Comparison of ENCODE assay signal across 8 cellular contexts in the genomic region with DNA sequence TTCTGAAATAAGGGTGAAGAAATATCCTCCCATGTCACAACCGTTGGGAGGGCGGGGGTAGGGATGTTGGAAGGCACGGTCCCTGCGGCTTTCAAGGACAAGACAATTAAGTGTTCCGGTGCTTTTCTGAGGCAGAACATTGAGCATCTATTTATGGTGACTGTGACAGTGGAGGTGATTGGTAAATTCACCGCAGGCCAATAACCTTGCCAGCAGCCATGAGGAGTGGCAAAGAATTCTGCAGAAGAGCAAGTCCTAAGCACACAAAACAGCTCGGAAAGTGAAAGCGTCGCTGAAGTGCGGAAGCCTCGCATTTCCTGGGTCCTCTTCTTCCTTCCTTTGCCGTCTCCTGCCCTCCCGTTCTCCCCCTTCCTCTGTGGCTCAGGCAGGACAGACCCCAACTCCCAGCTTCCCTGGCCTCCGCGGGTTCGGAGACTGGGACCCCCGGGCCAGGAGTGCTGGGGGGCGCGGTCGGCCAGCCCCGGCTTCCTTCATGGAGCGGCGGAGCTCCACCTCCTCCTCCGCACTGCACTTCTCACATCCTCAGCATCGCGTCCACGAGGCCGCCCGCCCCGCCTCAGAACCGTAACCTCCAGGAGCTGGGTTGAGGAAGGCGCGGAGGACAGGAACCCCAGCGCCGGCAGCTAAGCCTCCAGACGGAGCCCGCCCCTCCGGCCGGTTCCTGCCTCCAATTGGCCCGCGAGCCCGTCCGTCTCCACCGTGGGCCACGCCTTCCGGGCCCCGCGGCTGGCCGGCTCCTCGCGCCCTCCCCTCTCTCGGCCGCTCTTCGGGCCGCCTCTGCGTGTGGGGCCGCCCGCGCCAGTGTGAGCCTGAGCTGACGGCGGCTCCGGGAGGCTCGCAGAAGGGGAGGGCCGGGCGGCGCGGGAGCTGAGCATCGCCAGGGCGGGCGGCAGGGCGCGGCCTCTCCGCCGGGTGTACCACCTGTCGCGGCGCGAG. TPM values are rescaled to one million over a fixed set of nuclear protein-coding genes. Genes with fewer than 3 reads are reported as not detected.
A peak's percentile ranks its signal among the peaks of the same experiment; 100 is the strongest.
DNase-seq lines count a peak whose midpoint lies in the region; ATAC-seq and TF ChIP-seq lines count a peak whose summit lies in the region.

A gene (plus strand): TSS at position 774 of the 957 bp plus-strand sequence. CDS start 16,703 bp downstream, outside the sequence.

- H3K4me1 Mint-ChIP-seq in activated B cell treated with CpG ODN at 0.5 μM for 24 hours, result peaks cover 31% of the 10 kb centered on the region

- intact Hi-C loops in activated B cell treated with CpG ODN at 0.5 μM for 24 hours (cut with micrococcal nuclease), result loop anchor here (1.0 to 2.0 kb wide), 10 partner anchors 22 to 598 kb away; a partner anchor contains a TSS

- H3K4me2 ChIP-seq in smooth muscle cell, result peak within 1 kb of the TSS; percentile 92

- ATAC-seq in GM19023 (IDR thresholded peaks at IDR 0.05; ENCODE audit: unreplicated experiment), result peak; percentile 95
- peak; percentile 95 for ATAC-seq in HG03196 (IDR thresholded peaks at IDR 0.05; ENCODE audit: unreplicated experiment)
- ATAC-seq in activated B cell treated with CpG ODN at 0.5 μM for 24 hours (ENCODE audit: low read depth), result peak; percentile 94

- 3% methylated on average over 53 of the region's 78 CpGs for WGBS in smooth muscle cell (ENCODE audit: low lambda C conversion rate)

- H3K4me3 Mint-ChIP-seq in activated B cell treated with CpG ODN at 0.5 μM for 24 hours, result peak within 1 kb of the TSS; percentile 98

- H3K36me3 ChIP-seq in smooth muscle cell (ENCODE audit: low read depth), result no peaks in the 10 kb centered on the region

- H3K4me1 ChIP-seq in smooth muscle cell (ENCODE audit: low read depth), result peaks cover 19% of the 10 kb centered on the region

- H3K4me3 ChIP-seq in AG09309 (ENCODE audit: control insufficient read depth, low read depth, low read length) (peak within 1 kb of the TSS; percentile 88), cardiac fibroblast (replicated peaks in 1 of 2; ENCODE audit: low read depth in 2 of 2, low read length in 2 of 2) (peak within 1 kb of the TSS; percentile 82 to 83), smooth muscle cell (peak within 1 kb of the TSS; percentile 98)

- H3K9me3 ChIP-seq in smooth muscle cell (replicated peaks; ENCODE audit: low read depth), result no peaks in the 10 kb centered on the region

- H3F3A ChIP-seq in smooth muscle cell (ENCODE audit: low read depth), result peaks cover 5% of the 10 kb centered on the region

- no peaks in the 10 kb centered on the region for H3K9me3 Mint-ChIP-seq in activated B cell treated with CpG ODN at 0.5 μM for 24 hours

- peaks cover 13% of the 10 kb centered on the region for H3K36me3 Mint-ChIP-seq in activated B cell treated with CpG ODN at 0.5 μM for 24 hours (ENCODE audit: low read depth)

- TF ChIP-seq CTCF in AG09309 (IDR thresholded peaks at IDR 0.05; ENCODE audit: control insufficient read depth, insufficient read depth, low read depth, low read length, missing control alignments) (no peak), activated B cell treated with CpG ODN at 0.5 μM for 24 hours (IDR thresholded peaks at IDR 0.05) (no peak), cardiac fibroblast (IDR thresholded peaks at IDR 0.05; ENCODE audit: low read depth, low read length) (no peak), smooth muscle cell (IDR thresholded peaks at IDR 0.05; ENCODE audit: borderline replicate concordance, insufficient read depth, poor library complexity, severe bottlenecking) (no peak)

- peak within 1 kb of the TSS; percentile 97 for H3K27ac Mint-ChIP-seq in activated B cell treated with CpG ODN at 0.5 μM for 24 hours

- POLR2A ChIA-PET in activated B cell treated with CpG ODN at 0.5 μM for 24 hours (lab: Charles Lee), result interaction anchor here (0.7 to 2.3 kb wide), 28 partner anchors 9 to 1392 kb away, joined by 3 to 53 read pairs (median 4); a partner anchor contains a TSS

- H3K9ac ChIP-seq in smooth muscle cell (ENCODE audit: low read depth), result peak within 1 kb of the TSS; percentile 83

- peak; percentile 45 for DNase-seq in AG09309 (ENCODE audit: low read depth)
- peak; percentile 90 for DNase-seq in NCI-H345 (lab: John Stamatoyannopoulos, UW)
- DNase-seq in activated B cell treated with CpG ODN at 0.5 μM for 24 hours, result peak; percentile 98
- peak; percentile 92 to 95 for DNase-seq in cardiac fibroblast (ENCODE audit: low read depth in 2 of 2)
- DNase-seq in iPS-NIHi7 (ENCODE audit: extremely low spot score), result peak; percentile 97
- DNase-seq in smooth muscle cell (lab: John Stamatoyannopoulos, UW; ENCODE audit: unreplicated experiment), result peak; percentile 78

- CTCF ChIA-PET in activated B cell treated with CpG ODN at 0.5 μM for 24 hours (lab: Charles Lee), result interaction anchor here (0.6 to 1.6 kb wide), 4 partner anchors 12 to 62 kb away, joined by 3 to 9 read pairs (median 3); a partner anchor contains a TSS

- peak within 1 kb of the TSS; percentile 87 for H3K27ac ChIP-seq in smooth muscle cell (ENCODE audit: low read depth)

- peaks cover 42% of the 10 kb centered on the region for H3K79me2 ChIP-seq in smooth muscle cell (ENCODE audit: low read depth)

- peak within 1 kb of the TSS; percentile 92 for H2AFZ ChIP-seq in smooth muscle cell (ENCODE audit: low read depth)

- H3K27me3 Mint-ChIP-seq in activated B cell treated with CpG ODN at 0.5 μM for 24 hours, result no peaks in the 10 kb centered on the region

- no peaks in the 10 kb centered on the region for H3K27me3 ChIP-seq in smooth muscle cell (ENCODE audit: low read depth)

- H4K20me1 ChIP-seq in smooth muscle cell (ENCODE audit: low read depth), result peaks cover 6% of the 10 kb centered on the region

RNA-seq across cellular contexts. Expression of the gene that starts here (rescaled TPM):
- total RNA-seq in activated B cell treated with CpG ODN at 0.5 μM for 24 hours (58.2 and 63.5 TPM in 2 replicates), smooth muscle cell (42.2 and 47.9 TPM in 2 replicates)
- 20.2 and 24.4 TPM in 2 replicates for polyA plus RNA-seq in smooth muscle cell

Comparison
In these comparisons a context has a peak if more than half of its experiments do, and no peak if none do; other contexts are left out.
1. Peak in every context shown above with its lines: DNase-seq, ATAC-seq, H3K4me3 ChIP-seq and H3K27ac ChIP-seq.
2. DNase-seq: peak in every context shown above with its lines; median percentile 98 in activated B cell treated with CpG ODN at 0.5 μM for 24 hours; 97 in iPS-NIHi7; 94 in cardiac fibroblast; 90 in NCI-H345; 78 in smooth muscle cell; 45 in AG09309.